Comparison of ENCODE assay signal across 19 cellular contexts in genomic region chr10:85012305-85012704, GRCh38.
"Had no signal": no experiment of that assay in that cellular context is flagged by ENCODE, and none has a peak within 500 bp of the region (broad histone marks: within the 10 kb centered on the region; RNA-seq: fewer than 3 reads in every experiment).

No MANE protein-coding gene starts in this region.

- H3K9me3 ChIP-seq: breast epithelium, esophagus muscularis mucosa, left lung, mucosa of descending colon, neutrophil, right atrium auricular region, transverse colon had no signal

- H3K27ac ChIP-seq: breast epithelium, esophagus muscularis mucosa, left lung, neutrophil, right atrium auricular region, transverse colon had no signal

- ATAC-seq: activated T-cell treated with anti-CD3 and anti-CD28 coated beads, Interleukin-2, amount 50 U/mL, for 4 hours; left lung; mucosa of descending colon; naive thymus-derived CD8-positive, alpha-beta T cell had no signal

- DNase-seq: activated CD4-positive, alpha-beta memory T cell treated with anti-CD3 and anti-CD28 coated beads for 36 hours; activated CD4-positive, alpha-beta T cell treated with anti-CD3 and anti-CD28 coated beads for 1 hour; activated gamma-delta T cell; activated naive CD8-positive, alpha-beta T cell treated with anti-CD3 and anti-CD28 coated beads, Interleukin-2, amount 10 ng/mL, durations not matched to agents 7 days and 5 days; activated T-cell treated with anti-CD3 and anti-CD28 coated beads, Interleukin-2, amount 50 U/mL, for 4 hours; aorta; foreskin fibroblast; islet precursor cell; left lung; mucosa of descending colon; naive thymus-derived CD8-positive, alpha-beta T cell; posterior cingulate gyrus; small intestine; T-helper 9 cell; transverse colon had no signal

- H3K27ac Mint-ChIP-seq: activated CD4-positive, alpha-beta memory T cell treated with anti-CD3 and anti-CD28 coated beads for 36 hours; activated naive CD8-positive, alpha-beta T cell treated with anti-CD3 and anti-CD28 coated beads, Interleukin-2, amount 10 ng/mL, durations not matched to agents 7 days and 5 days; naive thymus-derived CD8-positive, alpha-beta T cell had no signal

- H3K9me3 Mint-ChIP-seq: activated CD4-positive, alpha-beta memory T cell treated with anti-CD3 and anti-CD28 coated beads for 36 hours; activated naive CD8-positive, alpha-beta T cell treated with anti-CD3 and anti-CD28 coated beads, Interleukin-2, amount 10 ng/mL, durations not matched to agents 7 days and 5 days; activated T-cell treated with anti-CD3 and anti-CD28 coated beads, Interleukin-2, amount 50 U/mL, for 4 hours had no signal

- H3K4me3 ChIP-seq: breast epithelium, esophagus muscularis mucosa, left lung, mucosa of descending colon, right atrium auricular region, transverse colon had no signal

- H3K4me1 ChIP-seq: breast epithelium, esophagus muscularis mucosa, left lung, right atrium auricular region, transverse colon had no signal

- H3K36me3 ChIP-seq: breast epithelium, esophagus muscularis mucosa, left lung, neutrophil, right atrium auricular region, transverse colon had no signal

- H3K27me3 ChIP-seq: breast epithelium, esophagus muscularis mucosa, left lung, neutrophil, right atrium auricular region, transverse colon had no signal

- H3K36me3 Mint-ChIP-seq: activated CD4-positive, alpha-beta memory T cell treated with anti-CD3 and anti-CD28 coated beads for 36 hours; activated naive CD8-positive, alpha-beta T cell treated with anti-CD3 and anti-CD28 coated beads, Interleukin-2, amount 10 ng/mL, durations not matched to agents 7 days and 5 days; naive thymus-derived CD8-positive, alpha-beta T cell had no signal
